In genomic region chr18:4438938-4439337, GRCh38 we compare ENCODE assay signal across 1 cellular context.
TF ChIP-seq lines count a peak whose summit lies in the region.

No MANE protein-coding gene starts in this region.

TF ChIP-seq in GM12878, 131 proteins besides CTCF, POLR2A, EP300 and RAD21:
- TF ChIP-seq ETV6 (conservative IDR thresholded peaks at IDR 0.05 in 1 of 2, IDR thresholded peaks at IDR 0.05 in 1 of 2; ENCODE audit: borderline replicate concordance in 1 of 2, low read depth in 1 of 2) (no peak), IRF5 (IDR thresholded peaks at IDR 0.05; ENCODE audit: borderline replicate concordance) (no peak), CHD1 (IDR thresholded peaks at IDR 0.05; ENCODE audit: low read depth, low read length) (no peak), FOXM1 (IDR thresholded peaks at IDR 0.05; ENCODE audit: low read depth, low read length) (no peak), ZNF207 (IDR thresholded peaks at IDR 0.05; ENCODE audit: borderline replicate concordance) (no peak), NR2F1 (conservative IDR thresholded peaks at IDR 0.05) (no peak), ZSCAN29 (IDR thresholded peaks at IDR 0.05) (no peak), PRDM15 (CRISPR knock-in tag; IDR thresholded peaks at IDR 0.05) (no peak), FOS (IDR thresholded peaks at IDR 0.05; ENCODE audit: borderline replicate concordance, extremely low read depth, insufficient read length) (no peak)
